ENCODE assay signal across 2 cellular contexts in genomic region chr9:117551171-117551570, GRCh38.
TF ChIP-seq lines count a peak whose summit lies in the region.

No MANE protein-coding gene starts in this region.

TF ChIP-seq in H1, 55 proteins besides CTCF, POLR2A, EP300 and RAD21 (continued from another document):
- TF ChIP-seq, protein P1, sequence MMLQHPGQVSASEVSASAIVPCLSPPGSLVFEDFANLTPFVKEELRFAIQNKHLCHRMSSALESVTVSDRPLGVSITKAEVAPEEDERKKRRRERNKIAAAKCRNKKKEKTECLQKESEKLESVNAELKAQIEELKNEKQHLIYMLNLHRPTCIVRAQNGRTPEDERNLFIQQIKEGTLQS (IDR thresholded peaks at IDR 0.05; ENCODE audit: insufficient read depth, low read depth, low read length), result no peak
- no peak for TF ChIP-seq SP2 (IDR thresholded peaks at IDR 0.05; ENCODE audit: low read length)
- TF ChIP-seq GABPA (IDR thresholded peaks at IDR 0.05; ENCODE audit: borderline replicate concordance, insufficient read depth, low read length), result no peak
- no peak for TF ChIP-seq TEAD4 (IDR thresholded peaks at IDR 0.05; ENCODE audit: low read depth, low read length)
- no peak for TF ChIP-seq KDM4A (IDR thresholded peaks at IDR 0.05; ENCODE audit: low read depth, low read length, severe bottlenecking)
- TF ChIP-seq CBX8 (IDR thresholded peaks at IDR 0.05; ENCODE audit: borderline replicate concordance, low read depth, low read length), result no peak
- no peak for TF ChIP-seq BACH1 (IDR thresholded peaks at IDR 0.05; ENCODE audit: low read length)
- no peak for TF ChIP-seq CHD2 (IDR thresholded peaks at IDR 0.05; ENCODE audit: low read length)
- TF ChIP-seq FOSL1 (IDR thresholded peaks at IDR 0.05; ENCODE audit: insufficient read depth, low read depth, low read length), result no peak

TF ChIP-seq in SK-N-SH, 30 proteins besides CTCF, POLR2A, EP300 and RAD21 (continued from another document):
- TF ChIP-seq GABPA (IDR thresholded peaks at IDR 0.05; ENCODE audit: low read depth), result no peak
- TF ChIP-seq SMC3 (IDR thresholded peaks at IDR 0.05; ENCODE audit: low read depth, low read length), result no peak
- no peak for TF ChIP-seq TAF1 (IDR thresholded peaks at IDR 0.05; ENCODE audit: borderline replicate concordance, low read depth, low read length)
- no peak for TF ChIP-seq EZH2phosphoT487 (IDR thresholded peaks at IDR 0.05; ENCODE audit: borderline replicate concordance, low read depth)
- TF ChIP-seq MXI1 (IDR thresholded peaks at IDR 0.05; ENCODE audit: low read depth, low read length), result no peak
- no peak for TF ChIP-seq ELF1 (IDR thresholded peaks at IDR 0.05)
- TF ChIP-seq MAX (IDR thresholded peaks at IDR 0.05; ENCODE audit: low read depth), result no peak
TF ChIP-seq in SK-N-SH: peak in this region for 0.
